In genomic region chr7:128830231-128831177, GRCh38 we compare ENCODE assay signal across 8 cellular contexts. TPM values are rescaled to one million over a fixed set of nuclear protein-coding genes. Genes with fewer than 3 reads are reported as not detected.
DNase-seq lines count a peak whose midpoint lies in the region; TF ChIP-seq lines count a peak whose summit lies in the region.

FLNC (plus strand) TSS chr7:128830406; CDS start chr7:128830638, 232 bp downstream.

- peak within 1 kb of the TSS; percentile 82 for H2AFZ ChIP-seq in Loucy (ENCODE audit: low read length)

- H3K4me3 ChIP-seq in AG10803 (ENCODE audit: low read length) (peak within 1 kb of the TSS; percentile 96), Loucy (ENCODE audit: low read length, poor library complexity, severe bottlenecking) (peak within 1 kb of the TSS; percentile 79)

- no peaks in the 10 kb centered on the region for H3K9me3 Mint-ChIP-seq in activated T-helper 1 cell treated with anti-CD3 and anti-CD28 coated beads, Interleukin-12 subunit alpha, Interleukin-12 subunit beta, Interleukin-2, Interleukin-4 antibody, amounts not matched to agents 30 ng/mL and 10 ng/mL and 1 ng/mL, durations not matched to agents 14 hours and 24 hours and 36 hours
- no peaks in the 10 kb centered on the region for H3K9me3 Mint-ChIP-seq in nephron progenitor cell

- H3K4me2 ChIP-seq in Loucy (ENCODE audit: low read depth, low read length, poor library complexity, severe bottlenecking), result peak within 1 kb of the TSS; percentile 99

- H3K27me3 ChIP-seq in Loucy (ENCODE audit: insufficient read depth, low read length, poor library complexity, severe bottlenecking), result no peaks in the 10 kb centered on the region

- H3K36me3 ChIP-seq in Loucy (ENCODE audit: insufficient read depth, low read length), result no peaks in the 10 kb centered on the region

- TF ChIP-seq CTCF in AG10803 (conservative IDR thresholded peaks at IDR 0.05; ENCODE audit: low read length), result no peak
- TF ChIP-seq CTCF in Loucy (conservative IDR thresholded peaks at IDR 0.05; ENCODE audit: low read length), result no peak
- TF ChIP-seq CTCF in nephron progenitor cell (IDR thresholded peaks at IDR 0.05), result no peak

- peaks cover 29% of the 10 kb centered on the region for H3K4me1 ChIP-seq in Loucy (ENCODE audit: insufficient read depth, low read length, poor library complexity, severe bottlenecking)

- intact Hi-C loops in activated T-helper 1 cell treated with anti-CD3 and anti-CD28 coated beads, Interleukin-12 subunit alpha, Interleukin-12 subunit beta, Interleukin-2, Interleukin-4 antibody, amounts not matched to agents 30 ng/mL and 10 ng/mL and 1 ng/mL, durations not matched to agents 14 hours and 24 hours and 36 hours (cut with micrococcal nuclease), result no loop called here

- H3K9me2 ChIP-seq in Loucy (replicated peaks; ENCODE audit: low read depth, low read length), result no peaks in the 10 kb centered on the region

- H3K27me3 Mint-ChIP-seq in activated T-helper 1 cell treated with anti-CD3 and anti-CD28 coated beads, Interleukin-12 subunit alpha, Interleukin-12 subunit beta, Interleukin-2, Interleukin-4 antibody, amounts not matched to agents 30 ng/mL and 10 ng/mL and 1 ng/mL, durations not matched to agents 14 hours and 24 hours and 36 hours (ENCODE audit: insufficient read depth), result peaks cover 62% of the 10 kb centered on the region
- peaks cover 3% of the 10 kb centered on the region for H3K27me3 Mint-ChIP-seq in nephron progenitor cell (ENCODE audit: low read depth, poor library complexity)

- no peaks in the 10 kb centered on the region for H3K4me1 Mint-ChIP-seq in activated T-helper 1 cell treated with anti-CD3 and anti-CD28 coated beads, Interleukin-12 subunit alpha, Interleukin-12 subunit beta, Interleukin-2, Interleukin-4 antibody, amounts not matched to agents 30 ng/mL and 10 ng/mL and 1 ng/mL, durations not matched to agents 14 hours and 24 hours and 36 hours (ENCODE audit: low read depth)
- peaks cover 75% of the 10 kb centered on the region for H3K4me1 Mint-ChIP-seq in nephron progenitor cell

- H3K27ac Mint-ChIP-seq in activated T-helper 1 cell treated with anti-CD3 and anti-CD28 coated beads, Interleukin-12 subunit alpha, Interleukin-12 subunit beta, Interleukin-2, Interleukin-4 antibody, amounts not matched to agents 30 ng/mL and 10 ng/mL and 1 ng/mL, durations not matched to agents 14 hours and 24 hours and 36 hours, result no peak within 1 kb of the TSS
- peak within 1 kb of the TSS; percentile 95 for H3K27ac Mint-ChIP-seq in nephron progenitor cell

- DNase-seq in AG10803 (ENCODE audit: low read depth), result peak; percentile 78
- DNase-seq in activated T-helper 1 cell treated with anti-CD3 and anti-CD28 coated beads, Interleukin-12 subunit alpha, Interleukin-12 subunit beta, Interleukin-2, Interleukin-4 antibody, amounts not matched to agents 30 ng/mL and 10 ng/mL and 1 ng/mL, durations not matched to agents 14 hours and 24 hours and 36 hours (ENCODE audit: low spot score), result peak; percentile 12
- DNase-seq in fibroblast of the conjunctiva (ENCODE audit: low read depth), result peak; percentile 41
- peak; percentile 68 for DNase-seq in nephron progenitor cell
- no peak for DNase-seq in ureter (ENCODE audit: low spot score)
- no peak for DNase-seq in globus pallidus (ENCODE audit: low spot score)
- no peak for DNase-seq in pons (ENCODE audit: low spot score)

- peaks cover 11% of the 10 kb centered on the region for H3K79me2 ChIP-seq in Loucy (ENCODE audit: insufficient read depth, low read length)

- no peaks in the 10 kb centered on the region for H3K36me3 Mint-ChIP-seq in activated T-helper 1 cell treated with anti-CD3 and anti-CD28 coated beads, Interleukin-12 subunit alpha, Interleukin-12 subunit beta, Interleukin-2, Interleukin-4 antibody, amounts not matched to agents 30 ng/mL and 10 ng/mL and 1 ng/mL, durations not matched to agents 14 hours and 24 hours and 36 hours (ENCODE audit: low read depth)
- no peaks in the 10 kb centered on the region for H3K36me3 Mint-ChIP-seq in nephron progenitor cell (ENCODE audit: low read depth)

- peak within 1 kb of the TSS; percentile 91 for H3K9ac ChIP-seq in Loucy (ENCODE audit: low read depth, low read length, poor library complexity, severe bottlenecking)

- H3K4me3 Mint-ChIP-seq in activated T-helper 1 cell treated with anti-CD3 and anti-CD28 coated beads, Interleukin-12 subunit alpha, Interleukin-12 subunit beta, Interleukin-2, Interleukin-4 antibody, amounts not matched to agents 30 ng/mL and 10 ng/mL and 1 ng/mL, durations not matched to agents 14 hours and 24 hours and 36 hours, result peak within 1 kb of the TSS; percentile 53
- H3K4me3 Mint-ChIP-seq in nephron progenitor cell, result peak within 1 kb of the TSS; percentile 84

- 0 out of 2 replicates have a peak, but pooled peaks cover 2% of the 10 kb centered on the region for H3F3A ChIP-seq in Loucy (ENCODE audit: low read depth)

- no peaks in the 10 kb centered on the region for H3K9me3 ChIP-seq in Loucy (ENCODE audit: insufficient read depth, low read depth, low read length)

- H4K20me1 ChIP-seq in Loucy (ENCODE audit: insufficient read depth, low read length, poor library complexity, severe bottlenecking), result no peaks in the 10 kb centered on the region

RNA-seq across cellular contexts. Expression of gene FLNC, which starts in this region (rescaled TPM):
- total RNA-seq in activated T-helper 1 cell treated with anti-CD3 and anti-CD28 coated beads, Interleukin-12 subunit alpha, Interleukin-12 subunit beta, Interleukin-2, Interleukin-4 antibody, amounts not matched to agents 30 ng/mL and 10 ng/mL and 1 ng/mL, durations not matched to agents 14 hours and 24 hours and 36 hours, result 0.03 and 0.07 TPM in 2 replicates
- total RNA-seq in ureter, result 84.1 TPM

Comparison
In these comparisons a context has a peak if more than half of its experiments do, and no peak if none do; other contexts are left out.
1. RNA of gene FLNC (total RNA-seq): 84.1 TPM in ureter (single experiment); 0.03 to 0.07 TPM in activated T-helper 1 cell treated with anti-CD3 and anti-CD28 coated beads, Interleukin-12 subunit alpha, Interleukin-12 subunit beta, Interleukin-2, Interleukin-4 antibody, amounts not matched to agents 30 ng/mL and 10 ng/mL and 1 ng/mL, durations not matched to agents 14 hours and 24 hours and 36 hours; every median in the first group is over 10 times any median in the second.
2. Peak in DNase-seq in activated T-helper 1 cell treated with anti-CD3 and anti-CD28 coated beads, Interleukin-12 subunit alpha, Interleukin-12 subunit beta, Interleukin-2, Interleukin-4 antibody, amounts not matched to agents 30 ng/mL and 10 ng/mL and 1 ng/mL, durations not matched to agents 14 hours and 24 hours and 36 hours; RNA of the gene not detected or under 1 TPM.
3. DNase-seq: peak in AG10803 (single experiment), fibroblast of the conjunctiva (single experiment) and nephron progenitor cell (single experiment); none in ureter (single experiment), globus pallidus (single experiment) and pons (single experiment).